32 cellular contexts compared by ENCODE assay signal in the genomic region with DNA sequence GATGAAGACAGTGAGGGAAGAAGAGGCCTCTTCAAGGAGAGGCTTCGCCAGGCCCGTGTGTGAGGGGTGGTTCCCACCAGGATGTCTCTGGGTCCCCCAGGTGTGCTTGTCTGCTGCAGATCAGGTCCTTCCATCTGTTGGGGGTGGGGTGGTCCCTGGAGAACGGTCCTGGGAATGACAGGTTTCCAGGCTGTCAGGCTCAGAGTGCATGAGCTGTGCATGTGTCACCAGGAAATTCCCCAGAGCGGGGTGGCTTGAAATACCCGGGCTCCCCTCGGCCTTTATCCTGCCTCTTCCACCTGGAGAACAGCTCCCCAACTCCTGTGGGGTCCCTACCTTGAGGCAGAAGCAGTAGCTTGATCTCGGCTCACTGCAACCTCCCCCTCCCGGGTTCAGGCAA.
DNase-seq lines count a peak whose midpoint lies in the region; ATAC-seq and TF ChIP-seq lines count a peak whose summit lies in the region.
"Had no signal": no experiment of that assay in that cellular context is flagged by ENCODE, and none has a peak within 500 bp of the region (broad histone marks: within the 10 kb centered on the region; RNA-seq: fewer than 3 reads in every experiment).

No MANE protein-coding gene starts in this region.

- intact Hi-C loops in Panc1 (cut with micrococcal nuclease; ENCODE audit: unreplicated experiment) (no loop called here), upper lobe of right lung (cut with DNase I) (no loop called here)

- in situ Hi-C loops in Panc1 (cut with HindIII; ENCODE audit: low pct_unique_long_range_greater_than_20kb, low sequenced_read_pairs): no loop called here

- H3K36me3 ChIP-seq in Panc1 (ENCODE audit: control insufficient read depth, insufficient read depth, low read length) (no peaks in the 10 kb centered on the region), upper lobe of right lung (no peaks in the 10 kb centered on the region)
- H3K36me3 ChIP-seq: gastrocnemius medialis, suprapubic skin, upper lobe of left lung had no signal

- no peak overlapping the region for H3K27ac ChIP-seq in Panc1 (ENCODE audit: low read length)
- no peak overlapping the region for H3K27ac ChIP-seq in foreskin keratinocyte
- no peak overlapping the region for H3K27ac ChIP-seq in upper lobe of right lung
- H3K27ac ChIP-seq: 22Rv1, gastrocnemius medialis, hepatocyte, KMS-11, parathyroid adenoma, skin epidermis, suprapubic skin, upper lobe of left lung had no signal

- peak; percentile 82 for ATAC-seq in Panc1
- ATAC-seq in foreskin keratinocyte: peak; percentile 90
- no peak for ATAC-seq in upper lobe of right lung
- no peak for ATAC-seq in GM21390 (IDR thresholded peaks at IDR 0.05; ENCODE audit: unreplicated experiment)
- ATAC-seq in HG02623 (IDR thresholded peaks at IDR 0.05; ENCODE audit: unreplicated experiment): no peak
- ATAC-seq: activated CD4-positive, alpha-beta T cell treated with anti-CD3 and anti-CD28 coated beads for 36 hours; activated CD8-positive, alpha-beta T cell treated with anti-CD3 and anti-CD28 coated beads, Interleukin-2, amount 10 ng/mL, durations not matched to agents 7 days and 5 days; activated naive CD4-positive, alpha-beta T cell treated with anti-CD3 and anti-CD28 coated beads, Interleukin-2, amount 50 U/mL, for 72 hours; activated T-helper 17 cell treated with anti-CD3 and anti-CD28 coated beads, Interleukin-2, amount 50 U/mL, for 72 hours; gastrocnemius medialis; left cardiac atrium had no signal

- TF ChIP-seq CTCF in Panc1 (IDR thresholded peaks at IDR 0.05) (no peak), foreskin keratinocyte (conservative IDR thresholded peaks at IDR 0.05) (no peak), upper lobe of right lung (IDR thresholded peaks at IDR 0.05) (no peak)

- CTCF ChIA-PET in Panc1 (lab: Charles Lee): no interaction called here

- no TSS peak for BruUV-seq in Panc1 (replicated peaks; lab: Mats Ljungman, UMichigan)

- no peaks in the 10 kb centered on the region for H3K27me3 ChIP-seq in Panc1 (ENCODE audit: control insufficient read depth, insufficient read depth, low read length)
- H3K27me3 ChIP-seq in foreskin keratinocyte: peaks cover 6% of the 10 kb centered on the region
- peaks cover 9% of the 10 kb centered on the region for H3K27me3 ChIP-seq in upper lobe of right lung
- H3K27me3 ChIP-seq: gastrocnemius medialis, hepatocyte, suprapubic skin, upper lobe of left lung had no signal

- H3K4me3 ChIP-seq in Panc1 (ENCODE audit: low read depth in 2 of 2, low read length in 2 of 2) (no peak overlapping the region), upper lobe of right lung (no peak overlapping the region)
- H3K4me3 ChIP-seq: gastrocnemius medialis, hepatocyte, skin epidermis, suprapubic skin, upper lobe of left lung had no signal

- peak; percentile 37 for DNase-seq in activated effector memory CD4-positive, alpha-beta T cell treated with anti-CD3 and anti-CD28 coated beads, Interleukin-2, amount 50 U/mL, for 16 hours
- DNase-seq in activated effector memory CD4-positive, alpha-beta T cell treated with Interleukin-2 at 50 U/mL for 16 hours: no peak
- DNase-seq in Panc1 (ENCODE audit: low read depth, low spot score) (no peak), foreskin keratinocyte (peak; percentile 15 to 55), upper lobe of right lung (peak; percentile 49), AG08395 (ENCODE audit: low spot score) (no peak)
- DNase-seq: activated CD4-positive, alpha-beta T cell treated with anti-CD3 and anti-CD28 coated beads for 36 hours; activated CD8-positive, alpha-beta T cell treated with anti-CD3 and anti-CD28 coated beads, Interleukin-2, amount 10 ng/mL, durations not matched to agents 7 days and 5 days; amygdala; CD4-positive, CD25-positive, alpha-beta regulatory T cell; DND-41; gastrocnemius medialis; GOT3; HFFc6; left cardiac atrium; NCI-H1417 treated with DMSO at 0.1 percent for 48 hours; NCI-H2081; NCI-H226; NCI-H748 treated with DMSO at 0.1 percent for 48 hours; nephron progenitor cell; stimulated activated naive CD4-positive, alpha-beta T cell; upper lobe of left lung had no signal

- no peaks in the 10 kb centered on the region for H3K9me3 ChIP-seq in Panc1 (ENCODE audit: control insufficient read depth, insufficient read depth, low read depth, low read length)
- no peaks in the 10 kb centered on the region for H3K9me3 ChIP-seq in upper lobe of right lung
- H3K9me3 ChIP-seq: gastrocnemius medialis, suprapubic skin, upper lobe of left lung had no signal

- no peaks in the 10 kb centered on the region for H3K4me1 ChIP-seq in Panc1 (ENCODE audit: control insufficient read depth, insufficient read depth, low read length)
- peaks cover 4% of the 10 kb centered on the region for H3K4me1 ChIP-seq in foreskin keratinocyte
- no peaks in the 10 kb centered on the region for H3K4me1 ChIP-seq in upper lobe of right lung
- H3K4me1 ChIP-seq: gastrocnemius medialis, upper lobe of left lung had no signal

- POLR2A ChIA-PET in Panc1 (lab: Charles Lee): no interaction called here

Comparison
In these comparisons a context has a peak if more than half of its experiments do, and no peak if none do; other contexts are left out.
1. DNase-seq: peak in activated effector memory CD4-positive, alpha-beta T cell treated with anti-CD3 and anti-CD28 coated beads, Interleukin-2, amount 50 U/mL, for 16 hours (single experiment), foreskin keratinocyte (2 of 2) and upper lobe of right lung (single experiment); none in activated effector memory CD4-positive, alpha-beta T cell treated with Interleukin-2 at 50 U/mL for 16 hours (single experiment), Panc1 (single experiment) and AG08395 (single experiment).
2. ATAC-seq: peak in Panc1 (single experiment) and foreskin keratinocyte (single experiment); none in upper lobe of right lung (single experiment), GM21390 (single experiment) and HG02623 (single experiment).